ENCODE assay signal across 8 cellular contexts in the genomic region with DNA sequence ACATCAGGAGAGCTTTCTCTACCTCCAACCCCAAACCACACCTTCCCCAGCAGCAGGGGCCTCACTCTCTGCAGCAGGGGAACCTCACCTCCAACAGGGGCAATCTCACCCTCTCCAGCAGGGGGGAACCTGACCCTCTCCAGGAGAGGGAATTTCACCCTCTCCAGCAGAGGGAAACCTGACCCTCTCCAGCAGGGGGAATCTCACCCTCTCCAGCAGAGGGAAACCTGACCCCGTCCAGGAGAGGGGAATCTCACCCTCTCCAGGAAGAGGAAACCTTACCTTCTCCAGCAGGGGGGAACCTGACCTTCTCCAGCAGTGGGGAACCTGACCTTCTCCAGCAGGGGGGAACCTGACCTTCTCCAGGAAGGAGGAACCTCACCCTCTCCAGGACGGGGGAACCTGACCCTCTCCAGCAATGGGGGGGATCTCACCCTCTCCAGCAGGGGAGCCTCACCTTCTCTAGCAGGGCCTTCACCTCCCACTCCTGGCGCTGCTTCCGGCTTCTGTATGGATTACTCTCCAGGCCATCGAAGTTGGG. TPM values are rescaled to one million over a fixed set of nuclear protein-coding genes. Genes with fewer than 3 reads are reported as not detected.
DNase-seq lines count a peak whose midpoint lies in the region; ATAC-seq and TF ChIP-seq lines count a peak whose summit lies in the region.

No MANE protein-coding gene starts in this region.

- no peak overlapping the region for H3K4me3 Mint-ChIP-seq in activated CD4-positive, alpha-beta T cell treated with anti-CD3 and anti-CD28 coated beads, Interleukin-2, amount 10 ng/mL, durations not matched to agents 7 days and 5 days
- H3K4me3 Mint-ChIP-seq in activated T-helper 1 cell treated with anti-CD3 and anti-CD28 coated beads, Interleukin-12 subunit alpha, Interleukin-12 subunit beta, Interleukin-2, Interleukin-4 antibody, amounts not matched to agents 30 ng/mL and 10 ng/mL and 1 ng/mL, durations not matched to agents 14 hours and 24 hours and 36 hours: no peak overlapping the region
- no peak overlapping the region for H3K4me3 Mint-ChIP-seq in CD8-positive, alpha-beta T cell

- peaks cover 45% of the 10 kb centered on the region for H3K4me1 Mint-ChIP-seq in activated CD4-positive, alpha-beta T cell treated with anti-CD3 and anti-CD28 coated beads, Interleukin-2, amount 10 ng/mL, durations not matched to agents 7 days and 5 days
- H3K4me1 Mint-ChIP-seq in activated T-helper 1 cell treated with anti-CD3 and anti-CD28 coated beads, Interleukin-12 subunit alpha, Interleukin-12 subunit beta, Interleukin-2, Interleukin-4 antibody, amounts not matched to agents 30 ng/mL and 10 ng/mL and 1 ng/mL, durations not matched to agents 14 hours and 24 hours and 36 hours (ENCODE audit: low read depth): peaks cover 32% of the 10 kb centered on the region
- peaks cover 45% of the 10 kb centered on the region for H3K4me1 Mint-ChIP-seq in CD8-positive, alpha-beta T cell (ENCODE audit: low read depth)

- no peak for ATAC-seq in CD8-positive, alpha-beta T cell
- no peak for ATAC-seq in activated CD4-positive, CD25-positive, alpha-beta regulatory T cell treated with anti-CD3 and anti-CD28 coated beads, Interleukin-2, amount 50 U/mL, for 24 hours
- no peak for ATAC-seq in GM18511 (IDR thresholded peaks at IDR 0.05; ENCODE audit: unreplicated experiment)

- no peaks in the 10 kb centered on the region for H3K27me3 Mint-ChIP-seq in activated CD4-positive, alpha-beta T cell treated with anti-CD3 and anti-CD28 coated beads, Interleukin-2, amount 10 ng/mL, durations not matched to agents 7 days and 5 days
- H3K27me3 Mint-ChIP-seq in activated T-helper 1 cell treated with anti-CD3 and anti-CD28 coated beads, Interleukin-12 subunit alpha, Interleukin-12 subunit beta, Interleukin-2, Interleukin-4 antibody, amounts not matched to agents 30 ng/mL and 10 ng/mL and 1 ng/mL, durations not matched to agents 14 hours and 24 hours and 36 hours (ENCODE audit: insufficient read depth): no peaks in the 10 kb centered on the region
- no peaks in the 10 kb centered on the region for H3K27me3 Mint-ChIP-seq in CD8-positive, alpha-beta T cell (ENCODE audit: low read depth)

- peaks cover 4% of the 10 kb centered on the region for H3K36me3 ChIP-seq in kidney epithelial cell (ENCODE audit: control insufficient read depth, insufficient read depth, low read length)
- peaks cover 30% of the 10 kb centered on the region for H3K36me3 ChIP-seq in CD8-positive, alpha-beta T cell (ENCODE audit: insufficient read depth, low read length)

- no peak for DNase-seq in activated CD4-positive, alpha-beta T cell treated with anti-CD3 and anti-CD28 coated beads, Interleukin-2, amount 10 ng/mL, durations not matched to agents 7 days and 5 days
- DNase-seq in activated CD4-positive, alpha-beta T cell treated with anti-CD3 and anti-CD28 coated beads, Interleukin-2, amount 50 U/mL, for 48 hours: no peak
- DNase-seq in NCI-H1105 treated with DMSO at 0.1 percent for 48 hours (lab: John Stamatoyannopoulos, UW) (peak; percentile 45), kidney epithelial cell (ENCODE audit: low read depth) (no peak)
- no peak for DNase-seq in activated T-helper 1 cell treated with anti-CD3 and anti-CD28 coated beads, Interleukin-12 subunit alpha, Interleukin-12 subunit beta, Interleukin-2, Interleukin-4 antibody, amounts not matched to agents 30 ng/mL and 10 ng/mL and 1 ng/mL, durations not matched to agents 14 hours and 24 hours and 36 hours (ENCODE audit: low spot score)
- no peak for DNase-seq in CD8-positive, alpha-beta T cell

- POLR2A ChIA-PET in activated CD4-positive, alpha-beta T cell treated with anti-CD3 and anti-CD28 coated beads, Interleukin-2, amount 10 ng/mL, durations not matched to agents 7 days and 5 days (lab: Charles Lee): no interaction called here
- POLR2A ChIA-PET in CD8-positive, alpha-beta T cell (lab: Charles Lee): interaction anchor here (0.5 to 5.3 kb wide), 4 partner anchors 9 to 111 kb away, joined by 3 to 48 read pairs (median 4); a partner anchor contains a TSS

- H3K4me3 ChIP-seq in kidney epithelial cell (ENCODE audit: low read depth, low read length): no peak overlapping the region
- H3K4me3 ChIP-seq in CD8-positive, alpha-beta T cell (ENCODE audit: low read depth, low read length): no peak overlapping the region

- H3K4me1 ChIP-seq in CD8-positive, alpha-beta T cell (ENCODE audit: insufficient read depth, low read length): peaks cover 34% of the 10 kb centered on the region

- no peaks in the 10 kb centered on the region for H3K9me3 ChIP-seq in CD8-positive, alpha-beta T cell (ENCODE audit: low read length)

- peaks cover 46% of the 10 kb centered on the region for H3K36me3 Mint-ChIP-seq in activated CD4-positive, alpha-beta T cell treated with anti-CD3 and anti-CD28 coated beads, Interleukin-2, amount 10 ng/mL, durations not matched to agents 7 days and 5 days (ENCODE audit: low read depth)
- peaks cover 32% of the 10 kb centered on the region for H3K36me3 Mint-ChIP-seq in activated T-helper 1 cell treated with anti-CD3 and anti-CD28 coated beads, Interleukin-12 subunit alpha, Interleukin-12 subunit beta, Interleukin-2, Interleukin-4 antibody, amounts not matched to agents 30 ng/mL and 10 ng/mL and 1 ng/mL, durations not matched to agents 14 hours and 24 hours and 36 hours (ENCODE audit: low read depth)
- peaks cover 71% of the 10 kb centered on the region for H3K36me3 Mint-ChIP-seq in CD8-positive, alpha-beta T cell

- H3K9me3 Mint-ChIP-seq in activated CD4-positive, alpha-beta T cell treated with anti-CD3 and anti-CD28 coated beads, Interleukin-2, amount 10 ng/mL, durations not matched to agents 7 days and 5 days: no peaks in the 10 kb centered on the region
- H3K9me3 Mint-ChIP-seq in activated T-helper 1 cell treated with anti-CD3 and anti-CD28 coated beads, Interleukin-12 subunit alpha, Interleukin-12 subunit beta, Interleukin-2, Interleukin-4 antibody, amounts not matched to agents 30 ng/mL and 10 ng/mL and 1 ng/mL, durations not matched to agents 14 hours and 24 hours and 36 hours: no peaks in the 10 kb centered on the region
- H3K9me3 Mint-ChIP-seq in CD8-positive, alpha-beta T cell: no peaks in the 10 kb centered on the region

- H3K27me3 ChIP-seq in kidney epithelial cell (ENCODE audit: control insufficient read depth, insufficient read depth, low read length): no peaks in the 10 kb centered on the region
- H3K27me3 ChIP-seq in CD8-positive, alpha-beta T cell (ENCODE audit: insufficient read depth, low read length): no peaks in the 10 kb centered on the region

- H3K27ac Mint-ChIP-seq in activated CD4-positive, alpha-beta T cell treated with anti-CD3 and anti-CD28 coated beads, Interleukin-2, amount 10 ng/mL, durations not matched to agents 7 days and 5 days: peak overlapping the region; percentile 46
- H3K27ac Mint-ChIP-seq in activated T-helper 1 cell treated with anti-CD3 and anti-CD28 coated beads, Interleukin-12 subunit alpha, Interleukin-12 subunit beta, Interleukin-2, Interleukin-4 antibody, amounts not matched to agents 30 ng/mL and 10 ng/mL and 1 ng/mL, durations not matched to agents 14 hours and 24 hours and 36 hours: peak overlapping the region; percentile 65
- no peak overlapping the region for H3K27ac Mint-ChIP-seq in CD8-positive, alpha-beta T cell

- CTCF ChIA-PET in activated CD4-positive, alpha-beta T cell treated with anti-CD3 and anti-CD28 coated beads, Interleukin-2, amount 10 ng/mL, durations not matched to agents 7 days and 5 days (lab: Charles Lee): interaction anchor here (0.6 kb wide), 1 partner anchor 78 kb away, joined by 3 read pairs; no protein-coding TSS in a partner anchor
- CTCF ChIA-PET in CD8-positive, alpha-beta T cell (lab: Charles Lee): interaction anchor here (1.3 to 5.4 kb wide), 3 partner anchors 21 to 65 kb away, joined by 3 to 29 read pairs (median 4); no protein-coding TSS in a partner anchor

- H3K27ac ChIP-seq in CD8-positive, alpha-beta T cell (ENCODE audit: low read depth, low read length): no peak overlapping the region

- peak; percentile 95 for TF ChIP-seq CTCF in kidney epithelial cell (IDR thresholded peaks at IDR 0.05; ENCODE audit: insufficient read depth, low read length, poor library complexity, severe bottlenecking)
- no peak for TF ChIP-seq CTCF in CD8-positive, alpha-beta T cell (IDR thresholded peaks at IDR 0.05)

- intact Hi-C loops in activated T-helper 1 cell treated with anti-CD3 and anti-CD28 coated beads, Interleukin-12 subunit alpha, Interleukin-12 subunit beta, Interleukin-2, Interleukin-4 antibody, amounts not matched to agents 30 ng/mL and 10 ng/mL and 1 ng/mL, durations not matched to agents 14 hours and 24 hours and 36 hours (cut with micrococcal nuclease): loop anchor here (10.0 kb wide), 1 partner anchor 1305 kb away; a partner anchor contains a TSS
- intact Hi-C loops in CD8-positive, alpha-beta T cell (cut with DNase I, micrococcal nuclease): loop anchor here in 1 of 2 experiments (10.0 kb wide), 1 partner anchor 1105 kb away; a partner anchor contains a TSS

RNA-seq across cellular contexts. Expression of a gene that starts 3.1 kb away (rescaled TPM):
- total RNA-seq in activated CD4-positive, alpha-beta T cell treated with anti-CD3 and anti-CD28 coated beads, Interleukin-2, amount 10 ng/mL, durations not matched to agents 7 days and 5 days: 10 to 100 TPM; 18.3 to 21.5 TPM
- total RNA-seq in activated T-helper 1 cell treated with anti-CD3 and anti-CD28 coated beads, Interleukin-12 subunit alpha, Interleukin-12 subunit beta, Interleukin-2, Interleukin-4 antibody, amounts not matched to agents 30 ng/mL and 10 ng/mL and 1 ng/mL, durations not matched to agents 14 hours and 24 hours and 36 hours: 4.4 and 5.6 TPM in 2 replicates
- 1.4 and 2.5 TPM in 2 replicates for total RNA-seq in kidney epithelial cell
- total RNA-seq in CD8-positive, alpha-beta T cell: 1 to 10 TPM; 7.9 to 8.8 TPM

RNA-seq across cellular contexts. Expression of a gene that starts 8.2 kb away (rescaled TPM):
- 1,000 to 10,000 TPM; 2,438 to 3,135 TPM for total RNA-seq in activated CD4-positive, alpha-beta T cell treated with anti-CD3 and anti-CD28 coated beads, Interleukin-2, amount 10 ng/mL, durations not matched to agents 7 days and 5 days
- 2,930 and 2,946 TPM in 2 replicates for total RNA-seq in activated T-helper 1 cell treated with anti-CD3 and anti-CD28 coated beads, Interleukin-12 subunit alpha, Interleukin-12 subunit beta, Interleukin-2, Interleukin-4 antibody, amounts not matched to agents 30 ng/mL and 10 ng/mL and 1 ng/mL, durations not matched to agents 14 hours and 24 hours and 36 hours
- total RNA-seq in kidney epithelial cell: 6,267 and 7,360 TPM in 2 replicates
- total RNA-seq in CD8-positive, alpha-beta T cell: 1,000 to 10,000 TPM; 4,154 to 4,290 TPM

RNA-seq across cellular contexts. Expression of a gene that starts 8.4 kb away (rescaled TPM):
- total RNA-seq in activated CD4-positive, alpha-beta T cell treated with anti-CD3 and anti-CD28 coated beads, Interleukin-2, amount 10 ng/mL, durations not matched to agents 7 days and 5 days: 10 to 100 TPM; 79.1 to 84.0 TPM
- total RNA-seq in activated T-helper 1 cell treated with anti-CD3 and anti-CD28 coated beads, Interleukin-12 subunit alpha, Interleukin-12 subunit beta, Interleukin-2, Interleukin-4 antibody, amounts not matched to agents 30 ng/mL and 10 ng/mL and 1 ng/mL, durations not matched to agents 14 hours and 24 hours and 36 hours: 59.8 and 63.5 TPM in 2 replicates
- 32.3 and 56.1 TPM in 2 replicates for total RNA-seq in kidney epithelial cell
- 10 to 100 TPM; 72.2 to 75.9 TPM for total RNA-seq in CD8-positive, alpha-beta T cell

RNA-seq across cellular contexts. Expression of a gene that starts 9.0 kb away (rescaled TPM):
- 10 to 100 TPM; 53.4 to 54.8 TPM for total RNA-seq in activated CD4-positive, alpha-beta T cell treated with anti-CD3 and anti-CD28 coated beads, Interleukin-2, amount 10 ng/mL, durations not matched to agents 7 days and 5 days
- total RNA-seq in activated T-helper 1 cell treated with anti-CD3 and anti-CD28 coated beads, Interleukin-12 subunit alpha, Interleukin-12 subunit beta, Interleukin-2, Interleukin-4 antibody, amounts not matched to agents 30 ng/mL and 10 ng/mL and 1 ng/mL, durations not matched to agents 14 hours and 24 hours and 36 hours: 113 and 123 TPM in 2 replicates
- 53.2 and 70.5 TPM in 2 replicates for total RNA-seq in kidney epithelial cell
- 10 to 100 TPM; 19.9 to 22.1 TPM for total RNA-seq in CD8-positive, alpha-beta T cell

RNA-seq across cellular contexts. Expression of a gene that starts 9.4 kb away (rescaled TPM):
- total RNA-seq in activated CD4-positive, alpha-beta T cell treated with anti-CD3 and anti-CD28 coated beads, Interleukin-2, amount 10 ng/mL, durations not matched to agents 7 days and 5 days: 10 to 100 TPM; 57.0 to 67.2 TPM
- total RNA-seq in activated T-helper 1 cell treated with anti-CD3 and anti-CD28 coated beads, Interleukin-12 subunit alpha, Interleukin-12 subunit beta, Interleukin-2, Interleukin-4 antibody, amounts not matched to agents 30 ng/mL and 10 ng/mL and 1 ng/mL, durations not matched to agents 14 hours and 24 hours and 36 hours: 122 and 126 TPM in 2 replicates
- 42.9 and 51.4 TPM in 2 replicates for total RNA-seq in kidney epithelial cell
- 10 to 100 TPM in 1 of 2 experiments, 1 to 10 TPM in 1; 9.4 to 11.2 TPM for total RNA-seq in CD8-positive, alpha-beta T cell
